8 cellular contexts compared by ENCODE assay signal in the genomic region with DNA sequence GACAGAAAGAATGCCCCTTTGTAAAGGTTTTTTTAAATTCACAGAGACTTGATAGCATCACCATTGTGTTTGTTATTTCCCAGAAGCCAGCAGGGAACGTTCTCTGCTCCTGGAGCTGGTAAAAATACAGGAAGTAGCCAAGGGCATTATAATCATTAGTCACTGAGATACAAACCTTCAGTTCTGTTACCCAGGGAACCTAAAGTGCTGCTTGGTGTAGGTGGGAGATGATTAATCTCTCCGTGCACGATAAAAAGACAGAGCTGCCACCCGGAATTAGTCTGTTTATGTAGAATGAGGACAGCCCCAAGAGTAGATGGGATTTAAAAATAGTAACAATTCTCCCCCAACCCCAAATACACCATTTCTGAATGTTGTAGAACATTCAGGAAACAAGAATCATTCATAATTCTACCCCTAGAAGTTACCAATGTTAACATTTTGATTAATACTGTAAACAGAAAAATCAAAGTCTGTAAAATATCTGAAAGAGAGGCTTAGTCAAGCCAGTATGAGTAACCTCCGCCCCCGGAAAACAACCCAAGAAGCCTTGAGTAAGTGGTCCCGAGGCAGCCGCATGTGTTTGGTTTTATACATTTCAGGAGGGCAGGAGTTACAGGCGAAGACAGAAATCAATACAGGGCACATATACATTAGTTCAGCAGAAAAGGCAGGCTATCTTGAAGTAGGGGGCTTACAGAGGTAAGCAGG. TPM values are rescaled to one million over a fixed set of nuclear protein-coding genes. Genes with fewer than 3 reads are reported as not detected.
DNase-seq lines count a peak whose midpoint lies in the region; ATAC-seq lines count a peak whose summit lies in the region.

No MANE protein-coding gene starts in this region.

- no peak for ATAC-seq in HG03571 (IDR thresholded peaks at IDR 0.05; ENCODE audit: unreplicated experiment)
- ATAC-seq in HG03457 (IDR thresholded peaks at IDR 0.05; ENCODE audit: unreplicated experiment) = no peak

- DNase-seq in DMS53 (lab: John Stamatoyannopoulos, UW) (peak; percentile 62), DMS53 treated with DMSO at 0.1 percent for 48 hours (lab: John Stamatoyannopoulos, UW; ENCODE audit: unreplicated experiment) (no peak), RPMI7951 (ENCODE audit: low read depth) (peak; percentile 91), amniotic epithelial cell (ENCODE audit: low read depth) (peak; percentile 86), lung microvascular endothelial cell (ENCODE audit: low read depth in 2 of 2) (peak; percentile 40 to 92)
- DNase-seq in stimulated activated CD8-positive, alpha-beta memory T cell treated with anti-CD3 and anti-CD28 coated beads, Interleukin-4, amount 100 ng/mL, for 24 hours (ENCODE audit: low read depth) = peak; percentile 40

RNA-seq across cellular contexts. Expression of a gene that starts 45.3 kb away (rescaled TPM):
- 18.6 and 29.0 TPM in 2 replicates for total RNA-seq in RPMI7951 (2014; rRNA removed; shearing (Covaris generic))
- total RNA-seq in lung microvascular endothelial cell = 3.1 and 4.6 TPM in 2 replicates
